Comparison of ENCODE assay signal across 8 cellular contexts in genomic region chr10:96512524-96512991, GRCh38. TPM values are rescaled to one million over a fixed set of nuclear protein-coding genes. Genes with fewer than 3 reads are reported as not detected.
DNase-seq lines count a peak whose midpoint lies in the region; ATAC-seq and TF ChIP-seq lines count a peak whose summit lies in the region.

No MANE protein-coding gene starts in this region.

- H3K4me1 ChIP-seq in right lobe of liver (peaks cover 0 to 22% (median 4%) of the 10 kb centered on the region in 4 donors), tibial artery (peaks cover 4 to 26% (median 19%) of the 10 kb centered on the region in 4 donors)

- peak in 1 of 4 donors; percentile 2 for ATAC-seq in right lobe of liver
- no peak for ATAC-seq in GM21825 (IDR thresholded peaks at IDR 0.05; ENCODE audit: unreplicated experiment)
- no peak for ATAC-seq in HG03095 (IDR thresholded peaks at IDR 0.05; ENCODE audit: unreplicated experiment)
- no peak for ATAC-seq in GM21529 (IDR thresholded peaks at IDR 0.05; ENCODE audit: unreplicated experiment)

- H3K36me3 ChIP-seq in right lobe of liver (no peaks in the 10 kb centered on the region), tibial artery (no peaks in the 10 kb centered on the region)

- WGBS in right lobe of liver (ENCODE audit: insufficient coverage, low coverage, low lambda C conversion rate, missing lambda C conversion rate) = under 1% methylated on average over 28 of the region's 39 CpGs

- peak overlapping the region; percentile 77 for H3K4me3 ChIP-seq in coronary artery
- peak overlapping the region; percentile 30 to 48 (median 40) for H3K4me3 ChIP-seq in right lobe of liver
- peak overlapping the region; percentile 48 to 59 for H3K4me3 ChIP-seq in tibial artery

- no peak for TF ChIP-seq CTCF in coronary artery (IDR thresholded peaks at IDR 0.05)
- no peak for TF ChIP-seq CTCF in right lobe of liver (IDR thresholded peaks at IDR 0.05)
- no peak for TF ChIP-seq CTCF in tibial artery (IDR thresholded peaks at IDR 0.05)

- H3K27me3 ChIP-seq in right lobe of liver = no peaks in the 10 kb centered on the region
- H3K27me3 ChIP-seq in tibial artery = peaks cover 0 to 9% of the 10 kb centered on the region in 2 donors

- H3K9me3 ChIP-seq in right lobe of liver (no peaks in the 10 kb centered on the region), tibial artery (no peaks in the 10 kb centered on the region)

- intact Hi-C loops in right lobe of liver (cut with DNase I) = loop anchor here in 1 of 2 donors (5.0 kb wide), 1 partner anchor 115 kb away; no protein-coding TSS in a partner anchor
- intact Hi-C loops in tibial artery (cut with DNase I; ENCODE audit: low total_unique reads) = loop anchor here (10.0 kb wide), 1 partner anchor 118 kb away; no protein-coding TSS in a partner anchor

- DNase-seq in EL = peak; percentile 29
- DNase-seq in NCI-H510A treated with DMSO at 0.1 percent for 48 hours (lab: John Stamatoyannopoulos, UW) = peak; percentile 16
- DNase-seq in coronary artery (ENCODE audit: low spot score) = no peak
- peak in 1 of 3 donors; percentile 28 for DNase-seq in right lobe of liver
- no peak for DNase-seq in tibial artery

- no peak for TF ChIP-seq POLR2A in right lobe of liver (IDR thresholded peaks at IDR 0.05)

- no peak overlapping the region for H3K27ac ChIP-seq in coronary artery
- H3K27ac ChIP-seq in right lobe of liver = no peak overlapping the region
- no peak overlapping the region for H3K27ac ChIP-seq in tibial artery

RNA-seq across cellular contexts. Expression of gene TLL2, which starts 1.2 kb away (rescaled TPM):
- under 1 TPM in 2 of 6 experiments, not detected in 4; 0.11 to 0.14 TPM for total RNA-seq in right lobe of liver

Comparison
In these comparisons a context has a peak if more than half of its experiments do, and no peak if none do; other contexts are left out.
1. DNase-seq: peak in EL (single experiment) and NCI-H510A treated with DMSO at 0.1 percent for 48 hours (single experiment); none in coronary artery (single experiment) and tibial artery (0 of 2).
2. Peak in every context shown above with its lines, with median percentiles within 50 percentile points of each other: H3K4me3 ChIP-seq.